9 cellular contexts compared by ENCODE assay signal in the genomic region with DNA sequence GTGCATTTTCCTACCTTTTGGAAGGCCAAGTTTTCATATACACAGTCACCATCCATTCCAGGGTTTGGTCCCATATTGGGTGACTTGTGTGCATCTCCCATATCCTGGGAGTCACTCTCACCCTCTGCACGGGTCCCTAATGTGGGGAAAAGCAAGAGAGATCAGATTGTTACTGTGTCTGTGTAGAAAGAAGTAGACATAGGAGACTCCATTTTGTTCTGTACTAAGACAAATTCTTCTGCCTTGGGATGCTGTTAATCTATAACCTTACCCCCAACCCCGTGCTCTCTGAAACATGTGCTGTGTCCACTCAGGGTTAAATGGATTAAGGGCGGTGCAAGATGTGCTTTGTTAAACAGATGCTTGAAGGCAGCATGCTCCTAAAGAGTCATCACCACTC. TPM values are rescaled to one million over a fixed set of nuclear protein-coding genes. Genes with fewer than 3 reads are reported as not detected.
"Had no signal": no experiment of that assay in that cellular context is flagged by ENCODE, and none has a peak within 500 bp of the region (broad histone marks: within the 10 kb centered on the region; RNA-seq: fewer than 3 reads in every experiment).

No MANE protein-coding gene starts in this region.

RNA-seq across cellular contexts. Expression of a gene that starts 9.0 kb away (rescaled TPM):
- total RNA-seq: LHCN-M2, MCF 10A, NCI-H460, PC-9, Right ventricle myocardium inferior, RPMI7951, SJCRH30, SK-MEL-5 had no signal

RNA-seq across cellular contexts. Expression of a gene that starts 44.0 kb away (rescaled TPM):
- total RNA-seq: LHCN-M2, MCF 10A, NCI-H460, OCI-LY7, Right ventricle myocardium inferior, RPMI7951, SJCRH30 had no signal
